In the genomic region with DNA sequence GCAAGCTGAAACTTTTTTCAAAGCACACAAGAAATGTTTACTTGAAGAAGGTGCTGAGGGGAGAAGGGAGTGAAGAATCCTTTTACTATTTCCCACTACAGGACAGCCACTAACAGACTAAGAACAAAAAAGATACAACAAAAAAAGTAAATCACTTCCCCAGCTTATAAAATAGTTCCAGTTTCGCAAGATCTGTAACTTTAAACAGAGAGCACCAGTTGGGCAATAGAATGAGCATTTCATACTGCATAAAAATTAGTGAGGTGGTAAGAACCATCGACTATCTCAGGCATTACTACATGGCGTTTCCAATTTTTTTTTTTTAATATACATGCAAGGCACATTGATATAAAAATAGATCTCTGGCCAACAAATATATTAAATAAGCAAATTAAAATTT, we compare ENCODE assay signal across 18 cellular contexts. TPM values are rescaled to one million over a fixed set of nuclear protein-coding genes. Genes with fewer than 3 reads are reported as not detected.
DNase-seq lines count a peak whose midpoint lies in the region; ATAC-seq, FAIRE-seq and TF ChIP-seq lines count a peak whose summit lies in the region.
"Had no signal": no experiment of that assay in that cellular context is flagged by ENCODE, and none has a peak within 500 bp of the region (broad histone marks: within the 10 kb centered on the region; RNA-seq: fewer than 3 reads in every experiment).

No MANE protein-coding gene starts in this region.

- no peaks in the 10 kb centered on the region for H3K4me1 ChIP-seq in HepG2 (ENCODE audit: insufficient read depth, low read length)
- peaks cover 0 to 46% (median 31%) of the 10 kb centered on the region in 4 donors for H3K4me1 ChIP-seq in tibial artery

- H2AFZ ChIP-seq in HepG2 (ENCODE audit: low read length): no peak overlapping the region

- no peaks in the 10 kb centered on the region; the same call in 1 of the 2 replicates for H4K20me1 ChIP-seq in HepG2 (ENCODE audit: insufficient read depth, low read length)

- no peak for DNase-seq in activated T-cell treated with anti-CD3 and anti-CD28 coated beads, Interleukin-2, amount 50 U/mL, for 24 hours
- DNase-seq in activated T-cell treated with anti-CD3 and anti-CD28 coated beads, Interleukin-2, amount 50 U/mL, for 48 hours: no peak
- no peak for DNase-seq in HepG2 (ENCODE audit: low spot score)
- DNase-seq in tibial artery: no peak
- DNase-seq in CD4-positive, alpha-beta T cell: no peak
- DNase-seq in NCI-H1417 treated with DMSO at 0.1 percent for 48 hours (lab: John Stamatoyannopoulos, UW): no peak
- DNase-seq: left colon; NCI-H69; occipital lobe; stimulated activated naive CD8-positive, alpha-beta T cell treated with anti-CD3 and anti-CD28 coated beads, Interleukin-15, Interleukin-2, amounts not matched to agents 100 U/mL and 50 U/mL, for 24 hours had no signal

- POLR2A ChIA-PET in HepG2 (lab: Yijun Ruan, JAX): interaction anchor here (1.2 to 1.5 kb wide), 2 partner anchors 36 to 338 kb away, joined by 3 to 6 read pairs; a partner anchor contains a TSS
- POLR2A ChIA-PET in CD4-positive, alpha-beta T cell (lab: Charles Lee): interaction anchor here (0.6 to 2.1 kb wide), 4 partner anchors 10 to 453 kb away, joined by 3 to 6 read pairs (median 4); a partner anchor contains a TSS

- no peak overlapping the region for H3K9ac ChIP-seq in HepG2 (ENCODE audit: insufficient read depth, low read depth, low read length)

- CTCF ChIA-PET in HepG2 (lab: Yijun Ruan, JAX; ENCODE audit: low intra/inter-chr PET ratio, low total read pairs): no interaction called here
- CTCF ChIA-PET in CD4-positive, alpha-beta T cell (lab: Charles Lee): interaction anchor here (1.2 to 1.6 kb wide), 3 partner anchors 34 to 134 kb away, joined by 3 to 6 read pairs (median 3); no protein-coding TSS in a partner anchor

- in situ Hi-C loops in HepG2 (cut with HindIII; ENCODE audit: extremely low pct_ligation_motif_present, low pct_unique_long_range_greater_than_20kb): no loop called here

- H3K4me1 Mint-ChIP-seq in activated T-cell treated with anti-CD3 and anti-CD28 coated beads, Interleukin-2, amount 50 U/mL, for 24 hours (ENCODE audit: low read depth): peaks cover 57% of the 10 kb centered on the region
- H3K4me1 Mint-ChIP-seq in CD4-positive, alpha-beta T cell (ENCODE audit: low read depth): peaks cover 46% of the 10 kb centered on the region

- no peaks in the 10 kb centered on the region for H3K9me3 ChIP-seq in HepG2 (ENCODE audit: low read length)
- no peaks in the 10 kb centered on the region for H3K9me3 ChIP-seq in tibial artery
- no peaks in the 10 kb centered on the region for H3K9me3 ChIP-seq in CD4-positive, alpha-beta T cell (ENCODE audit: control insufficient read depth, low read length)

- BruUV-seq in HepG2 (replicated peaks; lab: Mats Ljungman, UMichigan): no TSS peak

- peaks cover 80% of the 10 kb centered on the region for H3K36me3 Mint-ChIP-seq in activated T-cell treated with anti-CD3 and anti-CD28 coated beads, Interleukin-2, amount 50 U/mL, for 24 hours (ENCODE audit: low read depth)
- peaks cover 67% of the 10 kb centered on the region for H3K36me3 Mint-ChIP-seq in CD4-positive, alpha-beta T cell (ENCODE audit: low read depth)

- TF ChIP-seq CTCF in WI38 (IDR thresholded peaks at IDR 0.05; ENCODE audit: low read depth, low read length) (no peak), HepG2 (CRISPR knock-in tag; IDR thresholded peaks at IDR 0.05) (no peak), tibial artery (IDR thresholded peaks at IDR 0.05) (no peak)
- TF ChIP-seq CTCF in CD4-positive, alpha-beta T cell (IDR thresholded peaks at IDR 0.05): no peak

- H3K9me3 Mint-ChIP-seq in activated T-cell treated with anti-CD3 and anti-CD28 coated beads, Interleukin-2, amount 50 U/mL, for 24 hours: no peaks in the 10 kb centered on the region
- no peaks in the 10 kb centered on the region for H3K9me3 Mint-ChIP-seq in CD4-positive, alpha-beta T cell
- H3K9me3 Mint-ChIP-seq: activated T-helper 1 cell treated with anti-CD3 and anti-CD28 coated beads, Interleukin-12 subunit alpha, Interleukin-12 subunit beta, Interleukin-2, Interleukin-4 antibody, amounts not matched to agents 30 ng/mL and 10 ng/mL and 1 ng/mL, durations not matched to agents 14 hours and 24 hours and 36 hours had no signal

- H3K27me3 ChIP-seq in HepG2 (ENCODE audit: control insufficient read depth in 1 of 2, insufficient read depth in 2 of 2, low read length in 2 of 2) (no peaks in the 10 kb centered on the region), tibial artery (no peaks in the 10 kb centered on the region)
- H3K27me3 ChIP-seq in CD4-positive, alpha-beta T cell (ENCODE audit: control insufficient read depth, insufficient read depth, low read length): no peaks in the 10 kb centered on the region

- ATAC-seq in HepG2 (no peak), HG02884 (IDR thresholded peaks at IDR 0.05; ENCODE audit: unreplicated experiment) (no peak)
- ATAC-seq in CD4-positive, alpha-beta T cell (ENCODE audit: poor library complexity): no peak
- ATAC-seq: activated CD4-positive, CD25-positive, alpha-beta regulatory T cell treated with anti-CD3 and anti-CD28 coated beads, Interleukin-2, amount 50 U/mL, for 24 hours; left colon; stimulated activated naive CD8-positive, alpha-beta T cell treated with anti-CD3 and anti-CD28 coated beads, Interleukin-15, Interleukin-2, amounts not matched to agents 100 U/mL and 50 U/mL, for 24 hours had no signal

- TF ChIP-seq EP300 in HepG2 (IDR thresholded peaks at IDR 0.05; ENCODE audit: low read depth in 2 of 2, low read length in 2 of 2) (no peak), HepG2 (CRISPR knock-in tag; IDR thresholded peaks at IDR 0.05; ENCODE audit: borderline replicate concordance) (no peak)

- peaks cover 4 to 22% of the 10 kb centered on the region in 2 experiments; a peak in 3 of 5 replicates for H3K36me3 ChIP-seq in HepG2 (replicated peaks in 1 of 2; ENCODE audit: control insufficient read depth in 1 of 2, insufficient read depth in 2 of 2, low read length in 2 of 2)
- H3K36me3 ChIP-seq in tibial artery: peaks cover 10 to 20% (median 18%) of the 10 kb centered on the region in 3 donors

- no peak overlapping the region for H3K4me2 ChIP-seq in HepG2 (ENCODE audit: low read depth, low read length)

- H3K27me3 Mint-ChIP-seq in activated T-cell treated with anti-CD3 and anti-CD28 coated beads, Interleukin-2, amount 50 U/mL, for 24 hours: no peaks in the 10 kb centered on the region
- H3K27me3 Mint-ChIP-seq in CD4-positive, alpha-beta T cell: no peaks in the 10 kb centered on the region

- WGBS in HepG2 (ENCODE audit: low lambda C conversion rate): 94% methylated on average over 3 of the region's 3 CpGs

- FAIRE-seq in HepG2 (lab: Jason Lieb, UNC): no peak
- FAIRE-seq: A204.1, GM18507 had no signal

- H3K27ac Mint-ChIP-seq in activated T-cell treated with anti-CD3 and anti-CD28 coated beads, Interleukin-2, amount 50 U/mL, for 24 hours: peak overlapping the region; percentile 76
- no peak overlapping the region for H3K27ac Mint-ChIP-seq in CD4-positive, alpha-beta T cell

- intact Hi-C loops in HepG2 (cut with micrococcal nuclease; ENCODE audit: unreplicated experiment): no loop called here
- intact Hi-C loops in tibial artery (cut with DNase I; ENCODE audit: low total_unique reads): no loop called here
- intact Hi-C loops in CD4-positive, alpha-beta T cell (cut with DNase I, micrococcal nuclease): no loop called here

- no peak overlapping the region for H3K27ac ChIP-seq in HepG2 (ENCODE audit: extremely low read length, insufficient read depth, low read length)
- H3K27ac ChIP-seq in tibial artery: peak overlapping the region; percentile 10 to 50
- H3K27ac ChIP-seq in CD4-positive, alpha-beta T cell (ENCODE audit: low read depth, low read length): no peak overlapping the region

- no peak for TF ChIP-seq RAD21 in HepG2 (CRISPR knock-in tag; IDR thresholded peaks at IDR 0.05)

- no peak for TF ChIP-seq POLR2A in HepG2 (IDR thresholded peaks at IDR 0.05; ENCODE audit: insufficient read depth in 1 of 2, low read depth in 2 of 2, low read length in 2 of 2)

- no peak overlapping the region for H3K4me3 Mint-ChIP-seq in activated T-cell treated with anti-CD3 and anti-CD28 coated beads, Interleukin-2, amount 50 U/mL, for 24 hours
- H3K4me3 Mint-ChIP-seq in CD4-positive, alpha-beta T cell: no peak overlapping the region
- H3K4me3 Mint-ChIP-seq: activated T-helper 1 cell treated with anti-CD3 and anti-CD28 coated beads, Interleukin-12 subunit alpha, Interleukin-12 subunit beta, Interleukin-2, Interleukin-4 antibody, amounts not matched to agents 30 ng/mL and 10 ng/mL and 1 ng/mL, durations not matched to agents 14 hours and 24 hours and 36 hours had no signal

- H3K79me2 ChIP-seq in HepG2 (ENCODE audit: insufficient read depth, low read length): no peaks in the 10 kb centered on the region

- H3K4me3 ChIP-seq in WI38 (ENCODE audit: low read depth, low read length) (peak overlapping the region; percentile 1; the same call in 1 of the 2 replicates), HepG2 (replicated peaks in 1 of 3; ENCODE audit: insufficient read depth in 1 of 3, low read depth in 2 of 3, low read length in 3 of 3) (no peak overlapping the region), tibial artery (peak overlapping the region in 1 of 2 donors; percentile 17)

RNA-seq across cellular contexts. Expression of a gene that starts 11.1 kb away (rescaled TPM):
- not detected in 2 replicates for total RNA-seq in HepG2 (2016; rRNA removed; fragmentation: Illumina TruSeq; extraction: Trizol)
- total RNA-seq in HepG2 (2016; cell fraction: cytosol; rRNA removed; fragmentation: Illumina TruSeq; extraction: Trizol; ENCODE audit: low read depth): not detected in 2 replicates
- total RNA-seq in HepG2 (2016; cell fraction: insoluble cytoplasmic fraction; rRNA removed; fragmentation: Illumina TruSeq; extraction: Trizol): not detected in 2 replicates
- total RNA-seq in HepG2 (2016; cell fraction: membrane; rRNA removed; fragmentation: Illumina TruSeq; extraction: Trizol): not detected in 2 replicates
- total RNA-seq in HepG2 (2016; cell fraction: nucleus; rRNA removed; fragmentation: Illumina TruSeq; extraction: Trizol): not detected in 2 replicates
- polyA plus RNA-seq in HepG2 (2011; rRNA removed): not detected in 2 replicates
- not detected in 2 replicates for polyA plus RNA-seq in HepG2 (2011; cell fraction: cytosol; rRNA removed)
- not detected in 2 replicates for polyA plus RNA-seq in HepG2 (2011; cell fraction: nucleus; rRNA removed)
- polyA plus RNA-seq in HepG2 (2012): not detected in 2 replicates
- not detected in 2 replicates for polyA plus RNA-seq in HepG2 (2016; cell fraction: cytosol; fragmentation: Illumina TruSeq; extraction: Trizol; ENCODE audit: low read depth)
- polyA plus RNA-seq in HepG2 (2016; cell fraction: insoluble cytoplasmic fraction; fragmentation: Illumina TruSeq; extraction: Trizol; ENCODE audit: low read depth): not detected in 2 replicates
- polyA plus RNA-seq in HepG2 (2016; cell fraction: membrane; fragmentation: Illumina TruSeq; extraction: Trizol; ENCODE audit: low read depth): not detected in 2 replicates
- polyA plus RNA-seq in HepG2 (2016; cell fraction: nucleus; fragmentation: Illumina TruSeq; extraction: Trizol; ENCODE audit: insufficient read depth, low read depth): not detected in 2 replicates
- not detected in 2 replicates for polyA minus RNA-seq in HepG2 (2011; rRNA and poly(A)+ RNA removed; ENCODE audit: low replicate concordance)
- polyA minus RNA-seq in HepG2 (2011; cell fraction: cytosol; rRNA and poly(A)+ RNA removed): not detected in 2 replicates
- polyA minus RNA-seq in HepG2 (2011; cell fraction: nucleus; rRNA and poly(A)+ RNA removed): not detected in 2 replicates
- not detected for total RNA-seq in CD4-positive, alpha-beta T cell
- total RNA-seq: activated T-helper 1 cell treated with anti-CD3 and anti-CD28 coated beads, Interleukin-12 subunit alpha, Interleukin-12 subunit beta, Interleukin-2, Interleukin-4 antibody, amounts not matched to agents 30 ng/mL and 10 ng/mL and 1 ng/mL, durations not matched to agents 14 hours and 24 hours and 36 hours; bronchial epithelial cell; left colon; M059J; occipital lobe had no signal

RNA-seq across cellular contexts. Expression of a gene that starts 36.2 kb away (rescaled TPM):
- 30.8 and 51.1 TPM in 2 replicates for total RNA-seq in HepG2 (2016; rRNA removed; fragmentation: Illumina TruSeq; extraction: Trizol)
- total RNA-seq in HepG2 (2016; cell fraction: cytosol; rRNA removed; fragmentation: Illumina TruSeq; extraction: Trizol; ENCODE audit: low read depth): 3.3 and 4.4 TPM in 2 replicates
- total RNA-seq in HepG2 (2016; cell fraction: insoluble cytoplasmic fraction; rRNA removed; fragmentation: Illumina TruSeq; extraction: Trizol): 33.9 and 51.5 TPM in 2 replicates
- 12.2 and 14.5 TPM in 2 replicates for total RNA-seq in HepG2 (2016; cell fraction: membrane; rRNA removed; fragmentation: Illumina TruSeq; extraction: Trizol)
- 29.2 and 31.4 TPM in 2 replicates for total RNA-seq in HepG2 (2016; cell fraction: nucleus; rRNA removed; fragmentation: Illumina TruSeq; extraction: Trizol)
- polyA plus RNA-seq in HepG2 (2011; rRNA removed): 7.2 and 10.3 TPM in 2 replicates
- 4.2 and 7.1 TPM in 2 replicates for polyA plus RNA-seq in HepG2 (2011; cell fraction: cytosol; rRNA removed)
- 26.3 and 51.8 TPM in 2 replicates for polyA plus RNA-seq in HepG2 (2011; cell fraction: nucleus; rRNA removed)
- 13.6 and 17.8 TPM in 2 replicates for polyA plus RNA-seq in HepG2 (2012)
- 0.59 and 0.75 TPM in 2 replicates for polyA plus RNA-seq in HepG2 (2016; cell fraction: cytosol; fragmentation: Illumina TruSeq; extraction: Trizol; ENCODE audit: low read depth)
- 27.2 and 28.3 TPM in 2 replicates for polyA plus RNA-seq in HepG2 (2016; cell fraction: insoluble cytoplasmic fraction; fragmentation: Illumina TruSeq; extraction: Trizol; ENCODE audit: low read depth)
- 3.1 TPM in 2 replicates for polyA plus RNA-seq in HepG2 (2016; cell fraction: membrane; fragmentation: Illumina TruSeq; extraction: Trizol; ENCODE audit: low read depth)
- 32.0 and 35.0 TPM in 2 replicates for polyA plus RNA-seq in HepG2 (2016; cell fraction: nucleus; fragmentation: Illumina TruSeq; extraction: Trizol; ENCODE audit: insufficient read depth, low read depth)
- 16.2 and 48.5 TPM in 2 replicates for polyA minus RNA-seq in HepG2 (2011; rRNA and poly(A)+ RNA removed; ENCODE audit: low replicate concordance)
- polyA minus RNA-seq in HepG2 (2011; cell fraction: cytosol; rRNA and poly(A)+ RNA removed): 18.9 and 19.5 TPM in 2 replicates
- polyA minus RNA-seq in HepG2 (2011; cell fraction: nucleus; rRNA and poly(A)+ RNA removed): 25.1 and 29.7 TPM in 2 replicates
- total RNA-seq in CD4-positive, alpha-beta T cell: 10 to 100 TPM; 78.4 to 82.2 TPM

Comparison
In these comparisons a context has a peak if more than half of its experiments do, and no peak if none do; other contexts are left out.
1. H3K27ac ChIP-seq: peak in tibial artery (2 of 2); none in HepG2 (single experiment) and CD4-positive, alpha-beta T cell (single experiment).